19 cellular contexts compared by ENCODE assay signal in the genomic region with DNA sequence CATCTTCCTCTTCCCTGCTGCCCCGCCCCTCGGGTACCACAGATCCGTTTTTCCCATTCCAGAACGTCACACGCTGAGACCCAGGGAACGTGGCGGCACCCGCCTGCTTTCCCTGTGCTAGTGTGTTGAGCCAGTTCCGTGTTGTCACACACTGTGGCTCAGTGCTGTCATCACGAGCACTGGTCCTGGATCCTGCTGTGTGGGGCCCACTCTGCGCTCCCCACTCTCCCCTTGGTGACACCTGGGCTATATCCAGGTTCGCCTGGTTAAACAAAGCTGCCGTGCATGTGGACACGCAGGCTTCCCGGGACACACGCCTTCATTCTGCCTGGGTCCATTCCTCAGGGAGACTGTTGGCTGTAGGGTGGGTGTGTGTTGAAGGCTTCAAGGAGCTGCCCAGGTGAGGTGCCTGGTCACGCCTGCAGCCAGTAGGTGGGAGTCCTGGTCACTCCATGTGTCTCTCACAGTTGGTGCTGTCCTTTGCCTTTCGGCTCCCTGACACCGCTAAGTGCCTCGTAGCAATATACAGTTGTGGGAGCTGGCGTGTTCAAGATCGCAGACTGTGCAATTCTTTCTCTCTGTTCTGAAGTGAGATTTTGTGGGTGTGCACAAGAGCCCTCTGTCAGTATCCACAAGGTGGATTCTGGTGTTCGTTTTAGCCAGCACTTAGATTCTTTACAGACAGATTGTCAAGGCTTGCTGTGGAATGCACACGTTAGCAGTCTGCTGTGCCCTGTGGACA.
DNase-seq lines count a peak whose midpoint lies in the region; ATAC-seq and TF ChIP-seq lines count a peak whose summit lies in the region.
"Had no signal": no experiment of that assay in that cellular context is flagged by ENCODE, and none has a peak within 500 bp of the region (broad histone marks: within the 10 kb centered on the region; RNA-seq: fewer than 3 reads in every experiment).

No MANE protein-coding gene starts in this region.

- DNase-seq in activated effector memory CD4-positive, alpha-beta T cell treated with anti-CD3 and anti-CD28 coated beads, Interleukin-2, amount 50 U/mL, for 16 hours = peak; percentile 58
- no peak for DNase-seq in activated effector memory CD4-positive, alpha-beta T cell treated with Interleukin-2 at 50 U/mL for 16 hours
- DNase-seq in coronary artery (ENCODE audit: low spot score) = peak; percentile 70
- no peak for DNase-seq in naive B cell
- no peak for DNase-seq in stimulated activated naive B cell treated with anti-CD40 and anti-IgM and Interleukin-4, amounts not matched to agents 10 μg/mL and 1 μg/mL and 100 μg/mL, for 72 hours
- no peak for DNase-seq in erythroblast (lab: John Stamatoyannopoulos, UW)
- no peak for DNase-seq in WERI-Rb-1
- DNase-seq in HuH-7 (ENCODE audit: low spot score) = no peak
- DNase-seq: C1 segment of cervical spinal cord, DMS 273 treated with DMSO at 0.1 percent for 48 hours, GF-D8, midbrain, NCI-H526 treated with DMSO at 0.1 percent for 48 hours, OCI-M1 had no signal

- H3K36me3 Mint-ChIP-seq in naive B cell = peaks cover 5 to 9% of the 10 kb centered on the region in 2 donors
- H3K36me3 Mint-ChIP-seq in stimulated activated naive B cell treated with anti-CD40 and anti-IgM and Interleukin-4, amounts not matched to agents 10 μg/mL and 1 μg/mL and 100 μg/mL, for 72 hours = peaks cover 13 to 14% of the 10 kb centered on the region in 2 donors

- H3K4me3 Mint-ChIP-seq in naive B cell = peak overlapping the region in 1 of 8 donors; percentile 65
- no peak overlapping the region for H3K4me3 Mint-ChIP-seq in stimulated activated naive B cell treated with anti-CD40 and anti-IgM and Interleukin-4, amounts not matched to agents 10 μg/mL and 1 μg/mL and 100 μg/mL, for 72 hours
- H3K4me3 Mint-ChIP-seq: activated T-helper 17 cell treated with anti-CD3 and anti-CD28 coated beads, Interleukin-2, amount 50 U/mL, for 72 hours had no signal

- peak overlapping the region; percentile 90 to 97 for H3K27ac ChIP-seq in coronary artery
- H3K27ac ChIP-seq in WERI-Rb-1 = no peak overlapping the region
- H3K27ac ChIP-seq: SJSA1 had no signal

- ATAC-seq in naive B cell (ENCODE audit: low read depth in 2 of 2) = no peak
- no peak for ATAC-seq in stimulated activated naive B cell treated with anti-CD40 and anti-IgM and Interleukin-4, amounts not matched to agents 10 μg/mL and 1 μg/mL and 100 μg/mL, for 72 hours (replicated peaks)
- ATAC-seq: activated CD4-positive, CD25-positive, alpha-beta regulatory T cell treated with anti-CD3 and anti-CD28 coated beads, Interleukin-2, amount 50 U/mL, for 24 hours; activated T-helper 17 cell treated with anti-CD3 and anti-CD28 coated beads, Interleukin-2, amount 50 U/mL, for 72 hours had no signal

- no peaks in the 10 kb centered on the region for H3K36me3 ChIP-seq in WERI-Rb-1
- H3K36me3 ChIP-seq: SJSA1 had no signal

- peaks cover 1 to 9% (median 6%) of the 10 kb centered on the region in 7 donors for H3K9me3 Mint-ChIP-seq in naive B cell
- peaks cover 4 to 5% of the 10 kb centered on the region in 2 donors for H3K9me3 Mint-ChIP-seq in stimulated activated naive B cell treated with anti-CD40 and anti-IgM and Interleukin-4, amounts not matched to agents 10 μg/mL and 1 μg/mL and 100 μg/mL, for 72 hours

- peak overlapping the region; percentile 19 to 88 (median 56) for H3K27ac Mint-ChIP-seq in naive B cell
- H3K27ac Mint-ChIP-seq in stimulated activated naive B cell treated with anti-CD40 and anti-IgM and Interleukin-4, amounts not matched to agents 10 μg/mL and 1 μg/mL and 100 μg/mL, for 72 hours = peak overlapping the region; percentile 48
- H3K27ac Mint-ChIP-seq: activated T-helper 17 cell treated with anti-CD3 and anti-CD28 coated beads, Interleukin-2, amount 50 U/mL, for 72 hours had no signal

- H3K4me3 ChIP-seq in coronary artery = no peak overlapping the region
- H3K4me3 ChIP-seq in WERI-Rb-1 (ENCODE audit: low read depth, low read length) = no peak overlapping the region
- H3K4me3 ChIP-seq: GM12878, SJSA1, skin epidermis had no signal

- H3K9me3 ChIP-seq in WERI-Rb-1 (ENCODE audit: severe bottlenecking) = no peaks in the 10 kb centered on the region

- H3K4me1 Mint-ChIP-seq in naive B cell = peaks cover 50 to 63% (median 56%) of the 10 kb centered on the region in 3 donors
- peaks cover 44 to 67% of the 10 kb centered on the region in 2 donors for H3K4me1 Mint-ChIP-seq in stimulated activated naive B cell treated with anti-CD40 and anti-IgM and Interleukin-4, amounts not matched to agents 10 μg/mL and 1 μg/mL and 100 μg/mL, for 72 hours

- TF ChIP-seq CTCF in coronary artery (IDR thresholded peaks at IDR 0.05) (no peak), WERI-Rb-1 (IDR thresholded peaks at IDR 0.05; ENCODE audit: low read depth, low read length) (no peak)

- TF ChIP-seq POLR2A in erythroblast (IDR thresholded peaks at IDR 0.05; ENCODE audit: low read length) = no peak

- no peaks in the 10 kb centered on the region for H3K27me3 Mint-ChIP-seq in naive B cell
- H3K27me3 Mint-ChIP-seq in stimulated activated naive B cell treated with anti-CD40 and anti-IgM and Interleukin-4, amounts not matched to agents 10 μg/mL and 1 μg/mL and 100 μg/mL, for 72 hours = no peaks in the 10 kb centered on the region
- H3K27me3 Mint-ChIP-seq: activated T-helper 17 cell treated with anti-CD3 and anti-CD28 coated beads, Interleukin-2, amount 50 U/mL, for 72 hours had no signal

- no peaks in the 10 kb centered on the region for H3K27me3 ChIP-seq in WERI-Rb-1 (ENCODE audit: insufficient read depth, low read depth, severe bottlenecking)
- H3K27me3 ChIP-seq: SJSA1 had no signal

Comparison
In these comparisons a context has a peak if more than half of its experiments do, and no peak if none do; other contexts are left out.
1. DNase-seq: peak in activated effector memory CD4-positive, alpha-beta T cell treated with anti-CD3 and anti-CD28 coated beads, Interleukin-2, amount 50 U/mL, for 16 hours (single experiment) and coronary artery (single experiment); none in activated effector memory CD4-positive, alpha-beta T cell treated with Interleukin-2 at 50 U/mL for 16 hours (single experiment), naive B cell (single experiment), stimulated activated naive B cell treated with anti-CD40 and anti-IgM and Interleukin-4, amounts not matched to agents 10 μg/mL and 1 μg/mL and 100 μg/mL, for 72 hours (single experiment), erythroblast (0 of 2), WERI-Rb-1 (single experiment) and HuH-7 (single experiment).